Comparison of ENCODE assay signal across 11 cellular contexts in genomic region chr17:83198366-83199341, GRCh38.
DNase-seq lines count a peak whose midpoint lies in the region; ATAC-seq, FAIRE-seq and TF ChIP-seq lines count a peak whose summit lies in the region.
"Had no signal": no experiment of that assay in that cellular context is flagged by ENCODE, and none has a peak within 500 bp of the region (broad histone marks: within the 10 kb centered on the region; RNA-seq: fewer than 3 reads in every experiment).

No MANE protein-coding gene starts in this region.

- H3K27me3 Mint-ChIP-seq in astrocyte (ENCODE audit: low read depth, unreplicated experiment): peaks cover 28% of the 10 kb centered on the region

- no peak for TF ChIP-seq POLR2A in HepG2 (IDR thresholded peaks at IDR 0.05; ENCODE audit: insufficient read depth in 1 of 2, low read depth in 2 of 2, low read length in 2 of 2)

- no peak overlapping the region for H3K4me3 ChIP-seq in liver (ENCODE audit: low read depth in 1 of 3, low read length in 3 of 3)
- H3K4me3 ChIP-seq in HepG2 (replicated peaks in 1 of 3; ENCODE audit: insufficient read depth in 1 of 3, low read depth in 2 of 3, low read length in 3 of 3): no peak overlapping the region
- H3K4me3 ChIP-seq in astrocyte (ENCODE audit: insufficient read depth, low read depth, low read length): no peak overlapping the region
- H3K4me3 ChIP-seq in muscle layer of duodenum (ENCODE audit: low read depth in 1 of 2, low read length in 2 of 2): no peak overlapping the region

- H3K4me2 ChIP-seq in HepG2 (ENCODE audit: low read depth, low read length) (no peak overlapping the region), astrocyte (ENCODE audit: low read length) (peak overlapping the region; percentile 62)

- intact Hi-C loops in HepG2 (cut with micrococcal nuclease; ENCODE audit: unreplicated experiment): no loop called here

- peaks cover 12% of the 10 kb centered on the region for H3K9me3 Mint-ChIP-seq in astrocyte (ENCODE audit: unreplicated experiment)

- BruUV-seq in HepG2 (replicated peaks; lab: Mats Ljungman, UMichigan): no TSS peak

- CTCF ChIA-PET in HepG2 (lab: Yijun Ruan, JAX; ENCODE audit: low intra/inter-chr PET ratio, low total read pairs): no interaction called here

- H4K20me1 ChIP-seq in HepG2 (ENCODE audit: insufficient read depth, low read length): peaks cover 6% of the 10 kb centered on the region; the same call in 1 of the 2 replicates
- H4K20me1 ChIP-seq in astrocyte (ENCODE audit: insufficient read depth, low read length): no peaks in the 10 kb centered on the region

- H3K4me1 ChIP-seq in liver (ENCODE audit: control insufficient read depth in 4 of 4, insufficient read depth in 4 of 4, low read length in 3 of 4) (peaks cover 0 to 3% (median under 1%) of the 10 kb centered on the region in 4 donors), HepG2 (ENCODE audit: insufficient read depth, low read length) (peaks cover 11% of the 10 kb centered on the region), astrocyte (ENCODE audit: insufficient read depth, low read length) (peaks cover 48% of the 10 kb centered on the region), muscle layer of duodenum (ENCODE audit: control insufficient read depth in 1 of 2, insufficient read depth in 2 of 2, low read length in 2 of 2) (peaks cover 0 to 6% of the 10 kb centered on the region in 2 donors)

- H2AFZ ChIP-seq in HepG2 (ENCODE audit: low read length): no peak overlapping the region
- H2AFZ ChIP-seq in astrocyte (ENCODE audit: low read depth, low read length): no peak overlapping the region

- FAIRE-seq in HepG2 (lab: Jason Lieb, UNC): no peak
- no peak for FAIRE-seq in astrocyte (lab: Jason Lieb, UNC)
- FAIRE-seq: keratinocyte, TTC549 had no signal

- H3K9me3 ChIP-seq in liver (ENCODE audit: control insufficient read depth in 4 of 4, low read length in 3 of 4): no peaks in the 10 kb centered on the region
- H3K9me3 ChIP-seq in HepG2 (ENCODE audit: low read length): no peaks in the 10 kb centered on the region
- H3K9me3 ChIP-seq in astrocyte (ENCODE audit: insufficient read depth, low read depth, low read length): no peaks in the 10 kb centered on the region
- no peaks in the 10 kb centered on the region for H3K9me3 ChIP-seq in muscle layer of duodenum (ENCODE audit: control insufficient read depth in 1 of 2, low read length in 2 of 2)

- no peaks in the 10 kb centered on the region for H3K36me3 Mint-ChIP-seq in astrocyte (ENCODE audit: low read depth, unreplicated experiment)

- in situ Hi-C loops in HepG2 (cut with HindIII; ENCODE audit: extremely low pct_ligation_motif_present, low pct_unique_long_range_greater_than_20kb): no loop called here

- TF ChIP-seq RAD21 in liver (IDR thresholded peaks at IDR 0.05) (no peak), HepG2 (CRISPR knock-in tag; IDR thresholded peaks at IDR 0.05) (no peak)

- H3K27ac ChIP-seq in liver (ENCODE audit: low read depth in 1 of 2, low read length in 2 of 2): peak overlapping the region; percentile 80 to 84
- H3K27ac ChIP-seq in HepG2 (ENCODE audit: extremely low read length, insufficient read depth, low read length): no peak overlapping the region
- H3K27ac ChIP-seq in astrocyte (ENCODE audit: low read depth, low read length): peak overlapping the region; percentile 79
- H3K27ac ChIP-seq in muscle layer of duodenum (ENCODE audit: low read length): peak overlapping the region; percentile 39

- H3K27me3 ChIP-seq in liver (ENCODE audit: control insufficient read depth in 4 of 4, insufficient read depth in 4 of 4, low read length in 3 of 4): no peaks in the 10 kb centered on the region
- H3K27me3 ChIP-seq in HepG2 (ENCODE audit: control insufficient read depth in 1 of 2, insufficient read depth in 2 of 2, low read length in 2 of 2): peaks cover 12 to 73% of the 10 kb centered on the region in 2 experiments
- H3K27me3 ChIP-seq in astrocyte (ENCODE audit: insufficient read depth, low read length): no peaks in the 10 kb centered on the region
- H3K27me3 ChIP-seq in muscle layer of duodenum (ENCODE audit: low read depth, low read length): no peaks in the 10 kb centered on the region

- 85% methylated on average over 27 of the region's 27 CpGs for WGBS in liver
- WGBS in HepG2 (ENCODE audit: low lambda C conversion rate): 42% methylated on average over 27 of the region's 27 CpGs

- H3K36me3 ChIP-seq in liver (ENCODE audit: control insufficient read depth in 4 of 4, insufficient read depth in 3 of 4, low read depth in 1 of 4, low read length in 3 of 4) (no peaks in the 10 kb centered on the region), HepG2 (replicated peaks in 1 of 2; ENCODE audit: control insufficient read depth in 1 of 2, insufficient read depth in 2 of 2, low read length in 2 of 2) (no peaks in the 10 kb centered on the region), astrocyte (ENCODE audit: insufficient read depth, low read length) (no peaks in the 10 kb centered on the region), muscle layer of duodenum (ENCODE audit: control insufficient read depth in 1 of 2, insufficient read depth in 2 of 2, low read length in 2 of 2) (no peaks in the 10 kb centered on the region)

- no peak for TF ChIP-seq CTCF in liver (IDR thresholded peaks at IDR 0.05; ENCODE audit: low read depth, low read length, missing input control)
- no peak for TF ChIP-seq CTCF in HepG2 (CRISPR knock-in tag; IDR thresholded peaks at IDR 0.05)
- no peak for TF ChIP-seq CTCF in astrocyte (IDR thresholded peaks at IDR 0.05; ENCODE audit: insufficient read depth, low read depth, low read length)

- DNase-seq in HepG2 (ENCODE audit: low spot score): no peak
- no peak for DNase-seq in astrocyte (ENCODE audit: low read depth)
- DNase-seq in anterior cingulate cortex (lab: John Stamatoyannopoulos, UW): no peak
- DNase-seq in inferior parietal cortex (ENCODE audit: extremely low spot score): no peak
- DNase-seq: EL had no signal

- H3K79me2 ChIP-seq in HepG2 (ENCODE audit: insufficient read depth, low read length): no peaks in the 10 kb centered on the region
- H3K79me2 ChIP-seq in astrocyte (ENCODE audit: insufficient read depth, low read length): no peaks in the 10 kb centered on the region

- H3K4me3 Mint-ChIP-seq in astrocyte (ENCODE audit: unreplicated experiment): no peak overlapping the region

- H3K4me1 Mint-ChIP-seq in astrocyte (ENCODE audit: low read depth, unreplicated experiment): no peaks in the 10 kb centered on the region

- POLR2A ChIA-PET in HepG2 (lab: Yijun Ruan, JAX): no interaction called here

- TF ChIP-seq EP300 in HepG2 (IDR thresholded peaks at IDR 0.05; ENCODE audit: low read depth in 2 of 2, low read length in 2 of 2): no peak
- no peak for TF ChIP-seq EP300 in HepG2 (CRISPR knock-in tag; IDR thresholded peaks at IDR 0.05; ENCODE audit: borderline replicate concordance)

- H3K27ac Mint-ChIP-seq in astrocyte (ENCODE audit: unreplicated experiment): no peak overlapping the region

- ATAC-seq in HepG2 (no peak), HG03175 (IDR thresholded peaks at IDR 0.05; ENCODE audit: unreplicated experiment) (no peak), GM18909 (IDR thresholded peaks at IDR 0.05; ENCODE audit: poor library complexity, unreplicated experiment) (no peak)

- H3K9ac ChIP-seq in liver (ENCODE audit: low read depth in 1 of 2, low read length in 2 of 2) (peak overlapping the region in 1 of 2 donors; percentile 58), HepG2 (ENCODE audit: insufficient read depth, low read depth, low read length) (no peak overlapping the region), astrocyte (ENCODE audit: low read length) (peak overlapping the region; percentile 29)

TF ChIP-seq in HepG2, 621 proteins besides CTCF, POLR2A, EP300 and RAD21:
- TF ChIP-seq MIER2 (CRISPR knock-in tag; IDR thresholded peaks at IDR 0.05) (no peak), ZNF496 (CRISPR knock-in tag; IDR thresholded peaks at IDR 0.05; ENCODE audit: insufficient replicate concordance) (no peak), ATF6 (CRISPR knock-in tag; conservative IDR thresholded peaks at IDR 0.05) (no peak), ZBTB21 (CRISPR knock-in tag; IDR thresholded peaks at IDR 0.05) (no peak), GTF2F1 (IDR thresholded peaks at IDR 0.05; ENCODE audit: low read length) (no peak), KDM6A (CRISPR knock-in tag; IDR thresholded peaks at IDR 0.05; ENCODE audit: low read depth) (no peak), HHEX (CRISPR knock-in tag; IDR thresholded peaks at IDR 0.05) (no peak)
